Comparison of ENCODE assay signal across 14 cellular contexts in the genomic region with DNA sequence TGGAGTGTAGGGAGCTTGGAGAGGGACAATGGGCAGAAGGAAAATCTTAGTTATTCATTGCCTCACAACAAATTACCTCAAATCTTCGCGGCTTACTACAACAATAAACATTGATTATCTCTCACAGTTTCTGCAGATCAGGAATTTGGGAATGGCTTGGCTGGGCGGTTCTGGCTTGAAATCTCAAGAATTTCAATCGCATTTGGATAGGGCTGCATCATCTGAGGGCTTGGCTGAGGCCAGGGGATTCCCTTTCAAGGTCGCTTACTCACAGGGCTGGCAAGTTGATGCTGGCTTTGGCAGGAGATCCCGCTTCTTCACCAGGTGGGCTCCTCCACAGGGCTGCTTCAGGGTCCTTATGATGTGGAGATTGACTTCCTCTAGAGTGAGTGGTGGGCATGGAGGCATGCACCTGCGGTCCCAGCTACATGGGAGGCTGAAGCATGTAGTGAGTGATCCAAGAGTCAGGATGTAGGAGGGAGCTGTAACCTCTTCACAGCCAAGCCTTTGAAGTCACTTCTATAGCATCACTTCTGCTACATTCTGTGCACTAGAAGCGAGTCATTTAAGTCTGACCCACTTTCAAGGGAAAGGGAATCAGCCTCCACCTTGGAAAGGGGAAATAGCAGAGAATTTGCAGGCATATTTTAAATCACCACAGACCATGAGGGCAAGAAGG.
DNase-seq lines count a peak whose midpoint lies in the region; ATAC-seq and TF ChIP-seq lines count a peak whose summit lies in the region.
"Had no signal": no experiment of that assay in that cellular context is flagged by ENCODE, and none has a peak within 500 bp of the region (broad histone marks: within the 10 kb centered on the region; RNA-seq: fewer than 3 reads in every experiment).

No MANE protein-coding gene starts in this region.

- H3K9me3 ChIP-seq in DND-41 (ENCODE audit: insufficient read depth, low read length, severe bottlenecking): no peaks in the 10 kb centered on the region
- H3K9me3 ChIP-seq in colonic mucosa: no peaks in the 10 kb centered on the region
- no peaks in the 10 kb centered on the region for H3K9me3 ChIP-seq in spleen

- TF ChIP-seq POLR2A in spleen (IDR thresholded peaks at IDR 0.05): no peak

- H3K4me3 ChIP-seq in DND-41 (ENCODE audit: low read depth in 1 of 2, low read length in 2 of 2): no peak overlapping the region
- no peak overlapping the region for H3K4me3 ChIP-seq in fibroblast of mammary gland (ENCODE audit: control insufficient read depth, low read depth, low read length)
- H3K4me3 ChIP-seq in colonic mucosa: no peak overlapping the region
- H3K4me3 ChIP-seq in spleen: no peak overlapping the region
- H3K4me3 ChIP-seq: smooth muscle cell had no signal

- 81 to 90% (median 86%) methylated on average over 8 of the region's 8 CpGs for WGBS in spleen, 5 donors

- intact Hi-C loops in colonic mucosa (cut with DNase I) (no loop called here), spleen (cut with DNase I; ENCODE audit: low total_unique reads) (no loop called here)

- no peaks in the 10 kb centered on the region for H3K36me3 ChIP-seq in DND-41 (ENCODE audit: insufficient read depth, low read length)
- no peaks in the 10 kb centered on the region for H3K36me3 ChIP-seq in colonic mucosa
- H3K36me3 ChIP-seq in spleen: no peaks in the 10 kb centered on the region

- H3K27ac ChIP-seq in DND-41 (ENCODE audit: low read length) (no peak overlapping the region), colonic mucosa (no peak overlapping the region), spleen (no peak overlapping the region)

- H3K9ac ChIP-seq in DND-41 (ENCODE audit: low read depth, low read length): no peak overlapping the region
- H3K9ac ChIP-seq in colonic mucosa (ENCODE audit: low read depth in 2 of 2, low read length in 2 of 2): no peak overlapping the region

- H3K4me1 ChIP-seq in DND-41 (ENCODE audit: insufficient read depth, low read length) (no peaks in the 10 kb centered on the region), colonic mucosa (no peaks in the 10 kb centered on the region), spleen (peaks cover 0 to 5% (median under 1%) of the 10 kb centered on the region in 6 donors)

- no peak overlapping the region for H3K4me2 ChIP-seq in DND-41 (ENCODE audit: insufficient read depth, low read length)
- H3K4me2 ChIP-seq: smooth muscle cell had no signal

- DNase-seq in DND-41 (peak; percentile 26), SW480 (ENCODE audit: low spot score) (peak; percentile 19), fibroblast of mammary gland (ENCODE audit: low read depth) (peak; percentile 73), renal cortical epithelial cell (ENCODE audit: low read depth) (peak; percentile 78), colonic mucosa (no peak), spleen (no peak)
- DNase-seq: activated B cell treated with CpG ODN at 0.5 μM for 24 hours, activated T-cell treated with anti-CD3 and anti-CD28 coated beads for 4 hours, erythroblast, MM.1S, NCI-H526 treated with DMSO at 0.1 percent for 48 hours had no signal

- TF ChIP-seq CTCF in DND-41 (IDR thresholded peaks at IDR 0.05; ENCODE audit: borderline replicate concordance, extremely low read depth, low read length, poor library complexity, severe bottlenecking): no peak
- TF ChIP-seq CTCF in fibroblast of mammary gland (conservative IDR thresholded peaks at IDR 0.05; ENCODE audit: control insufficient read depth, insufficient read depth, low read depth, low read length): no peak
- TF ChIP-seq CTCF in colonic mucosa (IDR thresholded peaks at IDR 0.05): no peak
- no peak for TF ChIP-seq CTCF in spleen (IDR thresholded peaks at IDR 0.05 in 8 of 11, conservative IDR thresholded peaks at IDR 0.05 in 3 of 11)

- ATAC-seq in DND-41 (ENCODE audit: insufficient read depth, low read depth) (peak; percentile 67), GM18517 (IDR thresholded peaks at IDR 0.05; ENCODE audit: unreplicated experiment) (no peak), GM19351 (IDR thresholded peaks at IDR 0.05; ENCODE audit: unreplicated experiment) (no peak)

- no peaks in the 10 kb centered on the region for H3K79me2 ChIP-seq in DND-41 (ENCODE audit: insufficient read depth, low read length)

- H3K27me3 ChIP-seq in DND-41 (ENCODE audit: insufficient read depth, low read length, poor library complexity) (no peaks in the 10 kb centered on the region), colonic mucosa (no peaks in the 10 kb centered on the region), spleen (replicated peaks in 1 of 7) (no peaks in the 10 kb centered on the region)

- H4K20me1 ChIP-seq in DND-41 (ENCODE audit: insufficient read depth, low read length): no peaks in the 10 kb centered on the region

- no peak overlapping the region for H2AFZ ChIP-seq in DND-41 (ENCODE audit: low read depth, low read length)

Comparison
In these comparisons a context has a peak if more than half of its experiments do, and no peak if none do; other contexts are left out.
1. DNase-seq: peak in DND-41 (single experiment), SW480 (single experiment), fibroblast of mammary gland (single experiment) and renal cortical epithelial cell (single experiment); none in colonic mucosa (single experiment) and spleen (single experiment).